Comparison of ENCODE assay signal across 25 cellular contexts in genomic region chr9:123487944-123488343, GRCh38.
A peak's percentile ranks its signal among the peaks of the same experiment; 100 is the strongest.
DNase-seq lines count a peak whose midpoint lies in the region; ATAC-seq and TF ChIP-seq lines count a peak whose summit lies in the region.
"Had no signal": no experiment of that assay in that cellular context is flagged by ENCODE, and none has a peak within 500 bp of the region (broad histone marks: within the 10 kb centered on the region; RNA-seq: fewer than 3 reads in every experiment).

No MANE protein-coding gene starts in this region.

- H3K4me3 Mint-ChIP-seq in GM23338, result no peak overlapping the region
- no peak overlapping the region for H3K4me3 Mint-ChIP-seq in CD4-positive, alpha-beta T cell
- H3K4me3 Mint-ChIP-seq: CD8-positive, alpha-beta memory T cell; HFFc6 had no signal

- no peak for ATAC-seq in GM23338
- no peak for ATAC-seq in CD4-positive, alpha-beta T cell (ENCODE audit: poor library complexity)
- ATAC-seq in HG03378 (IDR thresholded peaks at IDR 0.05; ENCODE audit: unreplicated experiment), result no peak
- no peak for ATAC-seq in HG03039 (IDR thresholded peaks at IDR 0.05; ENCODE audit: unreplicated experiment)
- ATAC-seq: A549, GM12878, SK-N-SH treated with all-trans-retinoic acid at 6 μM for 48 hours had no signal

- H2AFZ ChIP-seq in GM23338, result no peak overlapping the region
- H2AFZ ChIP-seq: PC-9 had no signal

- DNase-seq in GM23338 (ENCODE audit: low spot score) (no peak), NCI-H69 (lab: John Stamatoyannopoulos, UW) (peak; percentile 71), medulla oblongata (ENCODE audit: extremely low spot score) (peak; percentile 64), retina (peak; percentile 45)
- no peak for DNase-seq in CD4-positive, alpha-beta T cell
- DNase-seq: CD8-positive, alpha-beta memory T cell; DMS53; EL; HFFc6; IMR-90; Karpas-422; NCI-H1417 treated with DMSO at 0.1 percent for 48 hours; NCI-H2081; NCI-H2171 treated with DMSO at 0.1 percent for 48 hours; NCI-H510A; PC-9; SIG-M5 had no signal

- no peaks in the 10 kb centered on the region for H3K79me2 ChIP-seq in GM23338 (replicated peaks; ENCODE audit: insufficient read depth)

- H3K27me3 ChIP-seq in GM23338 (ENCODE audit: insufficient read depth), result no peaks in the 10 kb centered on the region
- no peaks in the 10 kb centered on the region for H3K27me3 ChIP-seq in CD4-positive, alpha-beta T cell (ENCODE audit: control insufficient read depth, insufficient read depth, low read length)
- H3K27me3 ChIP-seq: BLaER1 treated with 17β-estradiol and CSF1 and Interleukin-3, amounts not matched to agents 10 nM and 100 nM had no signal

- no peaks in the 10 kb centered on the region for H3K9me3 ChIP-seq in CD4-positive, alpha-beta T cell (ENCODE audit: control insufficient read depth, low read length)
- H3K9me3 ChIP-seq: A549; BLaER1 treated with 17β-estradiol and CSF1 and Interleukin-3, amounts not matched to agents 10 nM and 100 nM had no signal

- no peaks in the 10 kb centered on the region for H4K20me1 ChIP-seq in GM23338 (replicated peaks; ENCODE audit: insufficient read depth)

- POLR2A ChIA-PET in CD4-positive, alpha-beta T cell (lab: Charles Lee), result no interaction called here

- no peaks in the 10 kb centered on the region for H3K36me3 ChIP-seq in GM23338 (ENCODE audit: insufficient read depth)

- no peak overlapping the region for H3K4me2 ChIP-seq in GM23338
- H3K4me2 ChIP-seq: A549; BLaER1 treated with 17β-estradiol and CSF1 and Interleukin-3, amounts not matched to agents 10 nM and 100 nM; PC-9 had no signal

- intact Hi-C loops in CD4-positive, alpha-beta T cell (cut with DNase I, micrococcal nuclease), result no loop called here

- H3K27me3 Mint-ChIP-seq in GM23338 (ENCODE audit: insufficient read depth, low read depth, poor library complexity), result peaks cover 3% of the 10 kb centered on the region
- no peaks in the 10 kb centered on the region for H3K27me3 Mint-ChIP-seq in CD4-positive, alpha-beta T cell
- H3K27me3 Mint-ChIP-seq: CD8-positive, alpha-beta memory T cell had no signal

- no peak overlapping the region for H3K4me3 ChIP-seq in GM23338
- H3K4me3 ChIP-seq: A549; BLaER1 treated with 17β-estradiol and CSF1 and Interleukin-3, amounts not matched to agents 10 nM and 100 nM; GM12878; PC-9 had no signal

- CTCF ChIA-PET in CD4-positive, alpha-beta T cell (lab: Charles Lee), result no interaction called here

- no peaks in the 10 kb centered on the region; the same call in 2 of the 3 replicates for H3K9me3 Mint-ChIP-seq in GM23338
- H3K9me3 Mint-ChIP-seq in CD4-positive, alpha-beta T cell, result no peaks in the 10 kb centered on the region
- H3K9me3 Mint-ChIP-seq: CD8-positive, alpha-beta memory T cell; HFFc6 had no signal

- H3K4me1 Mint-ChIP-seq in GM23338, result peaks cover 27% of the 10 kb centered on the region
- H3K4me1 Mint-ChIP-seq in CD4-positive, alpha-beta T cell (ENCODE audit: low read depth), result no peaks in the 10 kb centered on the region
- H3K4me1 Mint-ChIP-seq: CD8-positive, alpha-beta memory T cell had no signal

- no peaks in the 10 kb centered on the region; the same call in 1 of the 2 replicates for H3K9me2 ChIP-seq in GM23338 (ENCODE audit: insufficient read depth)

- H3K27ac Mint-ChIP-seq in GM23338, result 0 out of 2 replicates have a peak overlapping the region, but pooled peaks have one; percentile 54
- H3K27ac Mint-ChIP-seq in CD4-positive, alpha-beta T cell, result no peak overlapping the region
- H3K27ac Mint-ChIP-seq: CD8-positive, alpha-beta memory T cell; HFFc6 had no signal

- no peaks in the 10 kb centered on the region for H3K36me3 Mint-ChIP-seq in GM23338 (ENCODE audit: low read depth)
- no peaks in the 10 kb centered on the region for H3K36me3 Mint-ChIP-seq in CD4-positive, alpha-beta T cell (ENCODE audit: low read depth)

- no peak for TF ChIP-seq CTCF in GM23338 (conservative IDR thresholded peaks at IDR 0.05; ENCODE audit: low read depth in 2 of 2)
- TF ChIP-seq CTCF in CD4-positive, alpha-beta T cell (IDR thresholded peaks at IDR 0.05), result no peak

- no peak overlapping the region for H3K27ac ChIP-seq in GM23338 (ENCODE audit: low read depth)
- H3K27ac ChIP-seq in CD4-positive, alpha-beta T cell (ENCODE audit: low read depth, low read length), result no peak overlapping the region
- H3K27ac ChIP-seq: A549; BLaER1 treated with 17β-estradiol and CSF1 and Interleukin-3, amounts not matched to agents 10 nM and 100 nM; HL-60; PC-9; RWPE1 had no signal

- H3K4me1 ChIP-seq in GM23338 (ENCODE audit: insufficient read depth), result peaks cover 9% of the 10 kb centered on the region
- H3K4me1 ChIP-seq: A549 had no signal

- H3F3A ChIP-seq in GM23338 (replicated peaks; ENCODE audit: low read depth), result no peaks in the 10 kb centered on the region

TF ChIP-seq in GM23338, 12 proteins besides CTCF, POLR2A, EP300 and RAD21 (continues in another document):
- TF ChIP-seq ZNF114 (CRISPR knock-in tag; IDR thresholded peaks at IDR 0.05), result no peak
- no peak for TF ChIP-seq EZH2 (IDR thresholded peaks at IDR 0.05; ENCODE audit: low read depth, unreplicated experiment)
- TF ChIP-seq REST (IDR thresholded peaks at IDR 0.05; ENCODE audit: unreplicated experiment), result no peak
- TF ChIP-seq NANOG (IDR thresholded peaks at IDR 0.05; ENCODE audit: borderline replicate concordance), result no peak
- no peak for TF ChIP-seq CREB1 (CRISPR knock-in tag; IDR thresholded peaks at IDR 0.05; ENCODE audit: low read depth)
- TF ChIP-seq STAT1 (IDR thresholded peaks at IDR 0.05; ENCODE audit: unreplicated experiment), result no peak
- TF ChIP-seq EZH2phosphoT487 (IDR thresholded peaks at IDR 0.05; ENCODE audit: unreplicated experiment), result no peak

Comparison
In these comparisons a context has a peak if more than half of its experiments do, and no peak if none do; other contexts are left out.
1. DNase-seq: peak in NCI-H69 (single experiment), medulla oblongata (single experiment) and retina (single experiment); none in GM23338 (single experiment) and CD4-positive, alpha-beta T cell (0 of 10).